In the genomic region with DNA sequence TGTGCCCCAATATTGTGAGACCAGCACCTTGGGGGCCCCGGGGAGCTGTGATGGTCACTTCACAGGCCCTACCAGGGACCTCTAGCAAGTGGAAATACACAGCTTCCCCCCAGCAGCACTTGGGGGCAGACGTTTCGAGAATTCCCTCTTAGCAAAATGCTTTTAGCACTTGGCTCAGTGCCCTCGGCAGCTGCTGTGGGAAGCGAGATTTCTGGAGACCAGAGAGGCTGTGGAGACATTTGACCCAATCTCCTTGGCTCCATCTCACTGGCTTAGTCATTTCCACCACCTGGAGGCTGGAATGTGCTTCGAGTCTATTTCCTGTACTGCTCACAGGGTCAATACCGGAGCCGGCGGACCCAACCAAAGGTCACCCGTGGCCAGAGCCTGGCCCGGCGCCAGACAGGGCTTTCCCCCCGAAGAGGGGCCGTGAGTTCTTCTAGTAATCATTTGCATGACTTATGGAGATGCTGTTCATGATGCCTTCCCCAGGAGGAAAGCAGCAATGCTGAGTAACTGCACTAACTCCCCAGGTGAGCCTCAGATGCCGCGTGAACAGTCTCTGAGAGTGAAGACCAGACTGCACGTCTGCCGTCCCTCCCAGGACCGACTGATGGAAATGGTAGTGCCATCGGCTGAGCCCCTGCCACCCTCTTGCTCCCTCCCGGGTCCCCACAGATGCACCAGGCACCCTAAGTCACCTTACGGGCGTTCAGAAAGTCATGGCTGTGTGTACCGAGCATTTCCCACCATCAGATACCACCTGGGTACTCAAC, we compare ENCODE assay signal across 1 cellular context.
A peak's percentile ranks its signal among the peaks of the same experiment; 100 is the strongest.
TF ChIP-seq lines count a peak whose summit lies in the region.

No MANE protein-coding gene starts in this region.

TF ChIP-seq in K562, 482 proteins besides CTCF, POLR2A, EP300 and RAD21 (continued from another document and continues in another):
- TF ChIP-seq, protein P1, sequence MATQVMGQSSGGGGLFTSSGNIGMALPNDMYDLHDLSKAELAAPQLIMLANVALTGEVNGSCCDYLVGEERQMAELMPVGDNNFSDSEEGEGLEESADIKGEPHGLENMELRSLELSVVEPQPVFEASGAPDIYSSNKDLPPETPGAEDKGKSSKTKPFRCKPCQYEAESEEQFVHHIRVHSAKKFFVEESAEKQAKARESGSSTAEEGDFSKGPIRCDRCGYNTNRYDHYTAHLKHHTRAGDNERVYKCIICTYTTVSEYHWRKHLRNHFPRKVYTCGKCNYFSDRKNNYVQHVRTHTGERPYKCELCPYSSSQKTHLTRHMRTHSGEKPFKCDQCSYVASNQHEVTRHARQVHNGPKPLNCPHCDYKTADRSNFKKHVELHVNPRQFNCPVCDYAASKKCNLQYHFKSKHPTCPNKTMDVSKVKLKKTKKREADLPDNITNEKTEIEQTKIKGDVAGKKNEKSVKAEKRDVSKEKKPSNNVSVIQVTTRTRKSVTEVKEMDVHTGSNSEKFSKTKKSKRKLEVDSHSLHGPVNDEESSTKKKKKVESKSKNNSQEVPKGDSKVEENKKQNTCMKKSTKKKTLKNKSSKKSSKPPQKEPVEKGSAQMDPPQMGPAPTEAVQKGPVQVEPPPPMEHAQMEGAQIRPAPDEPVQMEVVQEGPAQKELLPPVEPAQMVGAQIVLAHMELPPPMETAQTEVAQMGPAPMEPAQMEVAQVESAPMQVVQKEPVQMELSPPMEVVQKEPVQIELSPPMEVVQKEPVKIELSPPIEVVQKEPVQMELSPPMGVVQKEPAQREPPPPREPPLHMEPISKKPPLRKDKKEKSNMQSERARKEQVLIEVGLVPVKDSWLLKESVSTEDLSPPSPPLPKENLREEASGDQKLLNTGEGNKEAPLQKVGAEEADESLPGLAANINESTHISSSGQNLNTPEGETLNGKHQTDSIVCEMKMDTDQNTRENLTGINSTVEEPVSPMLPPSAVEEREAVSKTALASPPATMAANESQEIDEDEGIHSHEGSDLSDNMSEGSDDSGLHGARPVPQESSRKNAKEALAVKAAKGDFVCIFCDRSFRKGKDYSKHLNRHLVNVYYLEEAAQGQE (CRISPR knock-in tag; IDR thresholded peaks at IDR 0.05; ENCODE audit: low read depth) = no peak
- TF ChIP-seq HDAC2 (IDR thresholded peaks at IDR 0.05) = 0 out of 2 replicates have a peak, but pooled peaks have one; percentile 15
- TF ChIP-seq CBX8 (IDR thresholded peaks at IDR 0.05; ENCODE audit: borderline replicate concordance, extremely low read depth, low read depth, low read length, poor library complexity, severe bottlenecking) = no peak
- no peak for TF ChIP-seq TRIM24 (IDR thresholded peaks at IDR 0.05)
- peak; percentile 71; the same call in 1 of the 2 replicates for TF ChIP-seq ZEB2 (IDR thresholded peaks at IDR 0.05)
- no peak for TF ChIP-seq TBL1XR1 (IDR thresholded peaks at IDR 0.05; ENCODE audit: low read length in 2 of 2)
- TF ChIP-seq ZSCAN29 (IDR thresholded peaks at IDR 0.05) = no peak
- TF ChIP-seq, protein P2, sequence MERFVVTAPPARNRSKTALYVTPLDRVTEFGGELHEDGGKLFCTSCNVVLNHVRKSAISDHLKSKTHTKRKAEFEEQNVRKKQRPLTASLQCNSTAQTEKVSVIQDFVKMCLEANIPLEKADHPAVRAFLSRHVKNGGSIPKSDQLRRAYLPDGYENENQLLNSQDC (CRISPR knock-in tag; IDR thresholded peaks at IDR 0.05) = no peak
- no peak for TF ChIP-seq MIER1 (IDR thresholded peaks at IDR 0.05; ENCODE audit: low read depth)
- TF ChIP-seq SMARCE1 (IDR thresholded peaks at IDR 0.05) = peak; percentile 61; the same call in 1 of the 2 replicates
- TF ChIP-seq MECOM (CRISPR knock-in tag; IDR thresholded peaks at IDR 0.05) = no peak
- TF ChIP-seq PHB (CRISPR knock-in tag; IDR thresholded peaks at IDR 0.05) = no peak
- TF ChIP-seq, protein P3, sequence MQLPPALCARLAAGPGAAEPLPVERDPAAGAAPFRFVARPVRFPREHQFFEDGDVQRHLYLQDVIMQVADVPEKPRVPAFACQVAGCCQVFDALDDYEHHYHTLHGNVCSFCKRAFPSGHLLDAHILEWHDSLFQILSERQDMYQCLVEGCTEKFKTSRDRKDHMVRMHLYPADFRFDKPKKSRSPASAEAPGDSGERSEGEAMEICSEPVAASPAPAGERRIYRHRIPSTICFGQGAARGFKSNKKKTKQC (CRISPR knock-in tag; IDR thresholded peaks at IDR 0.05) = no peak
- peak; percentile 80 for TF ChIP-seq JUND (IDR thresholded peaks at IDR 0.05; ENCODE audit: borderline replicate concordance, low read depth, low read length)
- TF ChIP-seq JUND (tag; IDR thresholded peaks at IDR 0.05; ENCODE audit: borderline replicate concordance, low read depth, low read length) = no peak; the same call in 2 of the 3 replicates
- peak; percentile 95 for TF ChIP-seq TEAD4 (IDR thresholded peaks at IDR 0.05; ENCODE audit: low read length)
- TF ChIP-seq TEAD4 (CRISPR knock-in tag; IDR thresholded peaks at IDR 0.05; ENCODE audit: borderline replicate concordance) = 0 out of 2 replicates have a peak, but pooled peaks have one; percentile 85
- no peak for TF ChIP-seq ZC3H4 (CRISPR knock-in tag; IDR thresholded peaks at IDR 0.05; ENCODE audit: borderline replicate concordance)
- TF ChIP-seq, protein P4, sequence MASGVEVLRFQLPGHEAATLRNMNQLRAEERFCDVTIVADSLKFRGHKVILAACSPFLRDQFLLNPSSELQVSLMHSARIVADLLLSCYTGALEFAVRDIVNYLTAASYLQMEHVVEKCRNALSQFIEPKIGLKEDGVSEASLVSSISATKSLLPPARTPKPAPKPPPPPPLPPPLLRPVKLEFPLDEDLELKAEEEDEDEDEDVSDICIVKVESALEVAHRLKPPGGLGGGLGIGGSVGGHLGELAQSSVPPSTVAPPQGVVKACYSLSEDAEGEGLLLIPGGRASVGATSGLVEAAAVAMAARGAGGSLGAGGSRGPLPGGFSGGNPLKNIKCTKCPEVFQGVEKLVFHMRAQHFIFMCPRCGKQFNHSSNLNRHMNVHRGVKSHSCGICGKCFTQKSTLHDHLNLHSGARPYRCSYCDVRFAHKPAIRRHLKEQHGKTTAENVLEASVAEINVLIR (CRISPR knock-in tag; IDR thresholded peaks at IDR 0.05) = no peak
- no peak for TF ChIP-seq NUFIP1 (IDR thresholded peaks at IDR 0.05; ENCODE audit: partially characterized antibody)
- no peak for TF ChIP-seq SAFB2 (IDR thresholded peaks at IDR 0.05; ENCODE audit: borderline replicate concordance, low read depth, low read length, severe bottlenecking)
- 0 out of 2 replicates have a peak, but pooled peaks have one; percentile 20 for TF ChIP-seq CREM (IDR thresholded peaks at IDR 0.05; ENCODE audit: low read depth)
- no peak for TF ChIP-seq ZNF217 (CRISPR knock-in tag; IDR thresholded peaks at IDR 0.05)
- TF ChIP-seq, protein P5, sequence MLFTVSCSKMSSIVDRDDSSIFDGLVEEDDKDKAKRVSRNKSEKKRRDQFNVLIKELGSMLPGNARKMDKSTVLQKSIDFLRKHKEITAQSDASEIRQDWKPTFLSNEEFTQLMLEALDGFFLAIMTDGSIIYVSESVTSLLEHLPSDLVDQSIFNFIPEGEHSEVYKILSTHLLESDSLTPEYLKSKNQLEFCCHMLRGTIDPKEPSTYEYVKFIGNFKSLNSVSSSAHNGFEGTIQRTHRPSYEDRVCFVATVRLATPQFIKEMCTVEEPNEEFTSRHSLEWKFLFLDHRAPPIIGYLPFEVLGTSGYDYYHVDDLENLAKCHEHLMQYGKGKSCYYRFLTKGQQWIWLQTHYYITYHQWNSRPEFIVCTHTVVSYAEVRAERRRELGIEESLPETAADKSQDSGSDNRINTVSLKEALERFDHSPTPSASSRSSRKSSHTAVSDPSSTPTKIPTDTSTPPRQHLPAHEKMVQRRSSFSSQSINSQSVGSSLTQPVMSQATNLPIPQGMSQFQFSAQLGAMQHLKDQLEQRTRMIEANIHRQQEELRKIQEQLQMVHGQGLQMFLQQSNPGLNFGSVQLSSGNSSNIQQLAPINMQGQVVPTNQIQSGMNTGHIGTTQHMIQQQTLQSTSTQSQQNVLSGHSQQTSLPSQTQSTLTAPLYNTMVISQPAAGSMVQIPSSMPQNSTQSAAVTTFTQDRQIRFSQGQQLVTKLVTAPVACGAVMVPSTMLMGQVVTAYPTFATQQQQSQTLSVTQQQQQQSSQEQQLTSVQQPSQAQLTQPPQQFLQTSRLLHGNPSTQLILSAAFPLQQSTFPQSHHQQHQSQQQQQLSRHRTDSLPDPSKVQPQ (CRISPR knock-in tag; IDR thresholded peaks at IDR 0.05; ENCODE audit: borderline replicate concordance) = no peak
- no peak for TF ChIP-seq ZNF197 (CRISPR knock-in tag; IDR thresholded peaks at IDR 0.05; ENCODE audit: low read depth)
- TF ChIP-seq KLF16 (IDR thresholded peaks at IDR 0.05) = no peak
- TF ChIP-seq, protein P6, sequence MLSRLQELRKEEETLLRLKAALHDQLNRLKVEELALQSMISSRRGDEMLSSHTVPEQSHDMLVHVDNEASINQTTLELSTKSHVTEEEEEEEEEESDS (CRISPR knock-in tag; IDR thresholded peaks at IDR 0.05) = no peak
- no peak for TF ChIP-seq BCOR (IDR thresholded peaks at IDR 0.05)
- TF ChIP-seq, protein P7, sequence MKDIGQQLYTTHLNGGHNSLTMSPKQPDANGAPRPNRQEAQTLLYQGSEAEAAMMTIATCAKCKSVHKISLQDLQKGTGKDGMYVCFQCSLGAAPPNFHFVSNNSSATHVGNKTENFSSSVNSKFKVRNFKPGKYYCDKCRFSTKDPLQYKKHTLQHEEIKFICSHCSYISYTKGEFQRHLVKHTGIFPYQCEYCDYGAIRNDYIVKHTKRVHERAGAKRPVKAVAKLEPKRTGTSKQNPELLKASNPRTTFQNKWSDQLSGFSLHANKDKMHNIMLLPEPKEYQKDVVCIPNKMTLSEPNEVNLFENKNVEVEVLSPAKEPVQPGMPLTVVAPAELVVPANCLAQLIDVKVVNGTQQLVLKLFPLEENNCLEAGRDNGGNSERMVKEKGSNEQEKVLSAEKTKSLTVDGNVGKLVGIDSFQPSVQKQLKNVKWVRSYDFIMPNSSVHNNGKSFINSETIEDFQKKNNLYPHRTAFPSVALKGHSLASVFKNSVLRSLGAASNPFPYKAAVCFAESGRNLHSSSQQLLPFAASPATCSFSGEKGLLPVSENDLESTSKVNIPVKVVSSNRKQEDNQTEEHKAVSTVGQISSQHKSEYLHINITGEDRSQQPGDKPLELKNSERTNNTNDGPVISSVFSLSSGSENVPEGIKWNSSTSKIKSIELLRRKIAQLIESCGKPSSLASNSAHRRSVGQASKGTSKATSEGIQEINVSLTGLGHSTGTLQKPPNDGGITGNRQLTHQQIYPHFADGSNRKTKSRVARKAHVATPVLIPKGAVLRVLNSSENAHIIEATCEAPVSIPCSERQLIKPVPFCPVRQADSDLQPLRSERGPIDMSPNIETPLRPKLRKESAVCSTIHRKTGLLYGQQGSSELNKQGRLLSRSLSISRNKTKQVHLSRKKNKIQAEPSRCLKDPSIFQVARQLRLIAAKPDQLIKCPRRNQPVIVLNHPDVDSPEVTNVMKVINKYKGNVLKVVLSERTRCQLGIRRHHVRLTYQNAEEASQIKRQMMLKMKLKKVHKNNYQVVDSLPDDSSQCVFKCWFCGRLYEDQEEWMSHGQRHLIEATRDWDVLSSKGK (CRISPR knock-in tag; IDR thresholded peaks at IDR 0.05) = no peak
- TF ChIP-seq SOX6 (IDR thresholded peaks at IDR 0.05) = 0 out of 2 replicates have a peak, but pooled peaks have one; percentile 21
- TF ChIP-seq ZNF253 (CRISPR knock-in tag; conservative IDR thresholded peaks at IDR 0.05) = no peak
- TF ChIP-seq, protein P8, sequence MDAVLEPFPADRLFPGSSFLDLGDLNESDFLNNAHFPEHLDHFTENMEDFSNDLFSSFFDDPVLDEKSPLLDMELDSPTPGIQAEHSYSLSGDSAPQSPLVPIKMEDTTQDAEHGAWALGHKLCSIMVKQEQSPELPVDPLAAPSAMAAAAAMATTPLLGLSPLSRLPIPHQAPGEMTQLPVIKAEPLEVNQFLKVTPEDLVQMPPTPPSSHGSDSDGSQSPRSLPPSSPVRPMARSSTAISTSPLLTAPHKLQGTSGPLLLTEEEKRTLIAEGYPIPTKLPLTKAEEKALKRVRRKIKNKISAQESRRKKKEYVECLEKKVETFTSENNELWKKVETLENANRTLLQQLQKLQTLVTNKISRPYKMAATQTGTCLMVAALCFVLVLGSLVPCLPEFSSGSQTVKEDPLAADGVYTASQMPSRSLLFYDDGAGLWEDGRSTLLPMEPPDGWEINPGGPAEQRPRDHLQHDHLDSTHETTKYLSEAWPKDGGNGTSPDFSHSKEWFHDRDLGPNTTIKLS (IDR thresholded peaks at IDR 0.05; ENCODE audit: borderline replicate concordance, low read depth) = no peak
- no peak for TF ChIP-seq MYC (IDR thresholded peaks at IDR 0.05; ENCODE audit: low read depth, low read length)
- no peak for TF ChIP-seq MYC (CRISPR knock-in tag; IDR thresholded peaks at IDR 0.05; ENCODE audit: borderline replicate concordance, low read depth)
- no peak for TF ChIP-seq PTTG1 (tag; IDR thresholded peaks at IDR 0.05; ENCODE audit: low read depth)
- 0 out of 2 replicates have a peak, but pooled peaks have one; percentile 30 for TF ChIP-seq SMAD4 (CRISPR knock-in tag; conservative IDR thresholded peaks at IDR 0.05)
- TF ChIP-seq ARID1B (IDR thresholded peaks at IDR 0.05) = peak; percentile 59
- TF ChIP-seq, protein P9, sequence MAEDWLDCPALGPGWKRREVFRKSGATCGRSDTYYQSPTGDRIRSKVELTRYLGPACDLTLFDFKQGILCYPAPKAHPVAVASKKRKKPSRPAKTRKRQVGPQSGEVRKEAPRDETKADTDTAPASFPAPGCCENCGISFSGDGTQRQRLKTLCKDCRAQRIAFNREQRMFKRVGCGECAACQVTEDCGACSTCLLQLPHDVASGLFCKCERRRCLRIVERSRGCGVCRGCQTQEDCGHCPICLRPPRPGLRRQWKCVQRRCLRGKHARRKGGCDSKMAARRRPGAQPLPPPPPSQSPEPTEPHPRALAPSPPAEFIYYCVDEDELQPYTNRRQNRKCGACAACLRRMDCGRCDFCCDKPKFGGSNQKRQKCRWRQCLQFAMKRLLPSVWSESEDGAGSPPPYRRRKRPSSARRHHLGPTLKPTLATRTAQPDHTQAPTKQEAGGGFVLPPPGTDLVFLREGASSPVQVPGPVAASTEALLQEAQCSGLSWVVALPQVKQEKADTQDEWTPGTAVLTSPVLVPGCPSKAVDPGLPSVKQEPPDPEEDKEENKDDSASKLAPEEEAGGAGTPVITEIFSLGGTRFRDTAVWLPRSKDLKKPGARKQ (CRISPR knock-in tag; IDR thresholded peaks at IDR 0.05) = no peak
- no peak for TF ChIP-seq ZNF57 (CRISPR knock-in tag; IDR thresholded peaks at IDR 0.05)
- 0 out of 2 replicates have a peak, but pooled peaks have one; percentile 17 for TF ChIP-seq CXXC5 (CRISPR knock-in tag; IDR thresholded peaks at IDR 0.05)
- TF ChIP-seq PHF20 (IDR thresholded peaks at IDR 0.05; ENCODE audit: partially characterized antibody) = no peak
- TF ChIP-seq EP400 (IDR thresholded peaks at IDR 0.05) = no peak
- TF ChIP-seq, protein P10, sequence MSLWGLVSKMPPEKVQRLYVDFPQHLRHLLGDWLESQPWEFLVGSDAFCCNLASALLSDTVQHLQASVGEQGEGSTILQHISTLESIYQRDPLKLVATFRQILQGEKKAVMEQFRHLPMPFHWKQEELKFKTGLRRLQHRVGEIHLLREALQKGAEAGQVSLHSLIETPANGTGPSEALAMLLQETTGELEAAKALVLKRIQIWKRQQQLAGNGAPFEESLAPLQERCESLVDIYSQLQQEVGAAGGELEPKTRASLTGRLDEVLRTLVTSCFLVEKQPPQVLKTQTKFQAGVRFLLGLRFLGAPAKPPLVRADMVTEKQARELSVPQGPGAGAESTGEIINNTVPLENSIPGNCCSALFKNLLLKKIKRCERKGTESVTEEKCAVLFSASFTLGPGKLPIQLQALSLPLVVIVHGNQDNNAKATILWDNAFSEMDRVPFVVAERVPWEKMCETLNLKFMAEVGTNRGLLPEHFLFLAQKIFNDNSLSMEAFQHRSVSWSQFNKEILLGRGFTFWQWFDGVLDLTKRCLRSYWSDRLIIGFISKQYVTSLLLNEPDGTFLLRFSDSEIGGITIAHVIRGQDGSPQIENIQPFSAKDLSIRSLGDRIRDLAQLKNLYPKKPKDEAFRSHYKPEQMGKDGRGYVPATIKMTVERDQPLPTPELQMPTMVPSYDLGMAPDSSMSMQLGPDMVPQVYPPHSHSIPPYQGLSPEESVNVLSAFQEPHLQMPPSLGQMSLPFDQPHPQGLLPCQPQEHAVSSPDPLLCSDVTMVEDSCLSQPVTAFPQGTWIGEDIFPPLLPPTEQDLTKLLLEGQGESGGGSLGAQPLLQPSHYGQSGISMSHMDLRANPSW (CRISPR knock-in tag; IDR thresholded peaks at IDR 0.05) = no peak
